8 cellular contexts compared by ENCODE assay signal in the genomic region with DNA sequence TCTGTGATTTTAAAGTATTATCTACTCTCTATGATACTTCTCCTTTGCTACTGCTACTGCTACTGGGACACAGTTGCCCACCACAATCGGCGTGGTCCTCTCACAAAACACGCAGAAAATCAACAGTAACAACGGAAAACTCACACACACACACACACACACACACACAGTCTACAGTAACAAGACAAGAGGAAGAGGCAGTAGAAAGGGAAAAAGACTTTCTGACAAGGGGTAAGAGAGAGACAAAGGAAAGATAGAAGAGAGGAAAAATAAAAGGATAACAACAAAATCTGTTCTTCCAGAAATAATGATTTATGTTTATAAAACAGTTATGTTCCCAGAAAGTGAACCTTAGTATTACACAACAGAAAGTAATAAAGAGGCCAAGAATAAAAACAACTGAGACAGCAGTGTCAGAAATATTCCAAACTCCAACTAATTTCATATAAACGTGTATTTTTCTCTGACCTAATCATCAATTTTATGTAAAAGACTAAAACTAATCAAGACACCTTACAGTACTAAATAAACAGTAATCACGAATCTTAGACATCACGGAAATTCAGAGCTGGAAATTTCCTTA. TPM values are rescaled to one million over a fixed set of nuclear protein-coding genes. Genes with fewer than 3 reads are reported as not detected.
DNase-seq lines count a peak whose midpoint lies in the region; ATAC-seq and TF ChIP-seq lines count a peak whose summit lies in the region.

No MANE protein-coding gene starts in this region.

- H3K4me3 ChIP-seq in suprapubic skin: peak overlapping the region; percentile 89

- no peak for TF ChIP-seq POLR2A in suprapubic skin (IDR thresholded peaks at IDR 0.05)

- DNase-seq in activated CD4-positive, alpha-beta T cell treated with anti-CD3 and anti-CD28 coated beads for 36 hours: no peak
- DNase-seq in activated CD4-positive, alpha-beta T cell treated with anti-CD3 and anti-CD28 coated beads for 1 hour: no peak
- DNase-seq in activated CD8-positive, alpha-beta T cell treated with anti-CD3 and anti-CD28 coated beads, Interleukin-2, amount 10 ng/mL, durations not matched to agents 7 days and 5 days: no peak
- peak; percentile 42 for DNase-seq in iris pigment epithelial cell (ENCODE audit: low read depth)
- no peak for DNase-seq in suprapubic skin (ENCODE audit: low spot score in 2 of 2)
- no peak for DNase-seq in GM20000 (ENCODE audit: low spot score)

- no peaks in the 10 kb centered on the region for H3K9me3 Mint-ChIP-seq in activated CD4-positive, alpha-beta T cell treated with anti-CD3 and anti-CD28 coated beads for 36 hours (ENCODE audit: low read depth)
- H3K9me3 Mint-ChIP-seq in activated CD8-positive, alpha-beta T cell treated with anti-CD3 and anti-CD28 coated beads, Interleukin-2, amount 10 ng/mL, durations not matched to agents 7 days and 5 days (ENCODE audit: insufficient read depth): no peaks in the 10 kb centered on the region

- POLR2A ChIA-PET in activated CD4-positive, alpha-beta T cell treated with anti-CD3 and anti-CD28 coated beads for 36 hours (lab: Charles Lee): interaction anchor here (1.0 to 1.2 kb wide), 3 partner anchors 9 to 94 kb away, joined by 3 to 13 read pairs (median 6); a partner anchor contains a TSS
- POLR2A ChIA-PET in activated CD8-positive, alpha-beta T cell treated with anti-CD3 and anti-CD28 coated beads, Interleukin-2, amount 10 ng/mL, durations not matched to agents 7 days and 5 days (lab: Charles Lee): interaction anchor here (1.0 to 3.7 kb wide), 6 partner anchors 13 to 134 kb away, joined by 3 to 20 read pairs (median 4); a partner anchor contains a TSS

- TF ChIP-seq EP300 in suprapubic skin (IDR thresholded peaks at IDR 0.05): no peak

- intact Hi-C loops in activated CD4-positive, alpha-beta T cell treated with anti-CD3 and anti-CD28 coated beads for 36 hours (cut with DNase I, micrococcal nuclease): loop anchor here (1.0 to 2.0 kb wide), 3 partner anchors 11 to 93 kb away; a partner anchor contains a TSS

- no peaks in the 10 kb centered on the region for H3K27me3 ChIP-seq in suprapubic skin

- WGBS in suprapubic skin: 4% methylated on average over 7 of the region's 7 CpGs

- peaks cover 34% of the 10 kb centered on the region for H3K4me1 Mint-ChIP-seq in activated CD4-positive, alpha-beta T cell treated with anti-CD3 and anti-CD28 coated beads for 36 hours
- H3K4me1 Mint-ChIP-seq in activated CD8-positive, alpha-beta T cell treated with anti-CD3 and anti-CD28 coated beads, Interleukin-2, amount 10 ng/mL, durations not matched to agents 7 days and 5 days (ENCODE audit: low read depth): peaks cover 37% of the 10 kb centered on the region

- H3K9me3 ChIP-seq in suprapubic skin: no peaks in the 10 kb centered on the region

- no peaks in the 10 kb centered on the region for H3K27me3 Mint-ChIP-seq in activated CD4-positive, alpha-beta T cell treated with anti-CD3 and anti-CD28 coated beads for 36 hours
- H3K27me3 Mint-ChIP-seq in activated CD8-positive, alpha-beta T cell treated with anti-CD3 and anti-CD28 coated beads, Interleukin-2, amount 10 ng/mL, durations not matched to agents 7 days and 5 days (ENCODE audit: low read depth): no peaks in the 10 kb centered on the region

- no peaks in the 10 kb centered on the region for H3K36me3 ChIP-seq in suprapubic skin

- peak overlapping the region; percentile 85 for H3K4me3 Mint-ChIP-seq in activated CD4-positive, alpha-beta T cell treated with anti-CD3 and anti-CD28 coated beads for 36 hours
- peak overlapping the region; percentile 94 for H3K4me3 Mint-ChIP-seq in activated CD8-positive, alpha-beta T cell treated with anti-CD3 and anti-CD28 coated beads, Interleukin-2, amount 10 ng/mL, durations not matched to agents 7 days and 5 days

- CTCF ChIA-PET in activated CD4-positive, alpha-beta T cell treated with anti-CD3 and anti-CD28 coated beads for 36 hours (lab: Charles Lee): interaction anchor here (1.2 to 2.1 kb wide), 8 partner anchors 11 to 134 kb away, joined by 3 to 16 read pairs (median 6); a partner anchor contains a TSS
- CTCF ChIA-PET in activated CD8-positive, alpha-beta T cell treated with anti-CD3 and anti-CD28 coated beads, Interleukin-2, amount 10 ng/mL, durations not matched to agents 7 days and 5 days (lab: Charles Lee): interaction anchor here (0.8 to 5.0 kb wide), 9 partner anchors 11 to 337 kb away, joined by 3 to 36 read pairs (median 10); a partner anchor contains a TSS

- H3K27ac ChIP-seq in suprapubic skin: peak overlapping the region; percentile 96

- no peak for TF ChIP-seq CTCF in suprapubic skin (IDR thresholded peaks at IDR 0.05)
- TF ChIP-seq CTCF in GM20000 (IDR thresholded peaks at IDR 0.05; ENCODE audit: extremely low read depth, missing control alignments): no peak

- peaks cover 20% of the 10 kb centered on the region for H3K36me3 Mint-ChIP-seq in activated CD4-positive, alpha-beta T cell treated with anti-CD3 and anti-CD28 coated beads for 36 hours (ENCODE audit: low read depth)
- peaks cover 26% of the 10 kb centered on the region for H3K36me3 Mint-ChIP-seq in activated CD8-positive, alpha-beta T cell treated with anti-CD3 and anti-CD28 coated beads, Interleukin-2, amount 10 ng/mL, durations not matched to agents 7 days and 5 days (ENCODE audit: low read depth)

- H3K27ac Mint-ChIP-seq in activated CD4-positive, alpha-beta T cell treated with anti-CD3 and anti-CD28 coated beads for 36 hours: peak overlapping the region; percentile 82
- peak overlapping the region; percentile 67 for H3K27ac Mint-ChIP-seq in activated CD8-positive, alpha-beta T cell treated with anti-CD3 and anti-CD28 coated beads, Interleukin-2, amount 10 ng/mL, durations not matched to agents 7 days and 5 days

- peaks cover 37% of the 10 kb centered on the region for H3K4me1 ChIP-seq in suprapubic skin

- ATAC-seq in activated CD4-positive, alpha-beta T cell treated with anti-CD3 and anti-CD28 coated beads for 36 hours: no peak
- no peak for ATAC-seq in activated CD8-positive, alpha-beta T cell treated with anti-CD3 and anti-CD28 coated beads, Interleukin-2, amount 10 ng/mL, durations not matched to agents 7 days and 5 days
- no peak for ATAC-seq in GM18517 (IDR thresholded peaks at IDR 0.05; ENCODE audit: unreplicated experiment)
- ATAC-seq in HG02759 (IDR thresholded peaks at IDR 0.05; ENCODE audit: unreplicated experiment): no peak

RNA-seq across cellular contexts. Expression of a gene that starts 2.9 kb away (rescaled TPM):
- 10 to 100 TPM; 50.8 to 65.0 TPM for total RNA-seq in activated CD4-positive, alpha-beta T cell treated with anti-CD3 and anti-CD28 coated beads for 36 hours
- total RNA-seq in activated CD8-positive, alpha-beta T cell treated with anti-CD3 and anti-CD28 coated beads, Interleukin-2, amount 10 ng/mL, durations not matched to agents 7 days and 5 days: 10 to 100 TPM; 50.0 to 53.4 TPM
- total RNA-seq in suprapubic skin: 10 to 100 TPM; 35.8 to 64.7 (median 50.4) TPM
